In genomic region chrX:19885732-19886131, GRCh38 we compare ENCODE assay signal across 1 cellular context.
TF ChIP-seq lines count a peak whose summit lies in the region.

No MANE protein-coding gene starts in this region.

TF ChIP-seq in GM23338, 12 proteins besides CTCF, POLR2A, EP300 and RAD21 (continued from another document):
- no peak for TF ChIP-seq REST (IDR thresholded peaks at IDR 0.05; ENCODE audit: unreplicated experiment)
- no peak for TF ChIP-seq CREB1 (CRISPR knock-in tag; IDR thresholded peaks at IDR 0.05; ENCODE audit: low read depth)
- no peak for TF ChIP-seq JUNB (IDR thresholded peaks at IDR 0.05; ENCODE audit: unreplicated experiment)
- TF ChIP-seq ZNF462 (CRISPR knock-in tag; IDR thresholded peaks at IDR 0.05) = no peak
- TF ChIP-seq EZH2 (IDR thresholded peaks at IDR 0.05; ENCODE audit: low read depth, unreplicated experiment) = no peak
TF ChIP-seq in GM23338: peak in this region for 0.
